Comparison of ENCODE assay signal across 8 cellular contexts in genomic region chr12:42482820-42483533, GRCh38.
DNase-seq lines count a peak whose midpoint lies in the region; TF ChIP-seq lines count a peak whose summit lies in the region.

No MANE protein-coding gene starts in this region.

- H3K4me3 ChIP-seq in HEK293 (ENCODE audit: low read depth, low read length) = peak overlapping the region; percentile 85
- H3K4me3 ChIP-seq in MM.1S (ENCODE audit: low read length) = peak overlapping the region; percentile 84
- peak overlapping the region; percentile 84 for H3K4me3 ChIP-seq in WI38 (ENCODE audit: low read depth, low read length)
- H3K4me3 ChIP-seq in kidney epithelial cell (ENCODE audit: low read depth, low read length) = peak overlapping the region; percentile 51

- TF ChIP-seq CTCF in HEK293 (tag by site-specific recombination; IDR thresholded peaks at IDR 0.05) (peak; percentile 95), MM.1S (IDR thresholded peaks at IDR 0.05; ENCODE audit: low read length) (peak; percentile 88), WI38 (IDR thresholded peaks at IDR 0.05; ENCODE audit: low read depth, low read length) (peak; percentile 81), kidney epithelial cell (IDR thresholded peaks at IDR 0.05; ENCODE audit: insufficient read depth, low read length, poor library complexity, severe bottlenecking) (peak; percentile 39)

- H3K9me2 ChIP-seq in MM.1S (replicated peaks; ENCODE audit: insufficient read depth, low read length) = no peaks in the 10 kb centered on the region

- peaks cover 6% of the 10 kb centered on the region for H3F3A ChIP-seq in MM.1S (ENCODE audit: insufficient read depth, low read length)

- peak overlapping the region; percentile 49; the same call in 1 of the 2 replicates for H3K9ac ChIP-seq in MM.1S (ENCODE audit: low read length)

- peak overlapping the region; percentile 99 for H3K4me2 ChIP-seq in MM.1S (ENCODE audit: low read depth, low read length)

- no peaks in the 10 kb centered on the region for H3K9me3 ChIP-seq in HEK293 (ENCODE audit: control insufficient read depth, insufficient read depth, low read depth, low read length)
- H3K9me3 ChIP-seq in MM.1S (replicated peaks; ENCODE audit: insufficient read depth, low read length) = no peaks in the 10 kb centered on the region

- POLR2A ChIA-PET in HEK293 (lab: Yijun Ruan, JAX) = interaction anchor here (0.6 to 1.4 kb wide), 10 partner anchors 13 to 1091 kb away, joined by 3 to 10 read pairs (median 4); partner anchors contain the start of gene PRICKLE1

- H3K4me1 ChIP-seq in HEK293 (ENCODE audit: control insufficient read depth, insufficient read depth, low read length) = peaks cover 11% of the 10 kb centered on the region
- peaks cover 9% of the 10 kb centered on the region; the same call in 1 of the 2 replicates for H3K4me1 ChIP-seq in MM.1S (ENCODE audit: low read length)

- no peaks in the 10 kb centered on the region for H4K20me1 ChIP-seq in MM.1S (ENCODE audit: insufficient read depth, low read length)

- peak overlapping the region; percentile 92 for H2AFZ ChIP-seq in MM.1S (ENCODE audit: low read length)

- H3K27ac ChIP-seq in HEK293 (ENCODE audit: extremely low read depth, low read depth, low read length) = peak overlapping the region; percentile 85; the same call in 1 of the 2 replicates
- H3K27ac ChIP-seq in MM.1S (ENCODE audit: low read length) = no peak overlapping the region

- H3K79me2 ChIP-seq in MM.1S (ENCODE audit: low read length) = no peaks in the 10 kb centered on the region

- DNase-seq in NCI-H2029 (lab: John Stamatoyannopoulos, UW) (peak; percentile 34), NCI-H2029 treated with DMSO at 0.1 percent for 48 hours (lab: John Stamatoyannopoulos, UW) (no peak), MM.1S (peak; percentile 63), cerebellum (ENCODE audit: low spot score) (peak; percentile 60), kidney epithelial cell (ENCODE audit: low read depth) (no peak)
- peak; percentile 54 to 67 for DNase-seq in stimulated activated CD4-positive, alpha-beta T cell treated with anti-CD3 and anti-CD28 coated beads, Interleukin-2, amount 100 ng/mL, for 48 hours

- no peaks in the 10 kb centered on the region for H3K27me3 ChIP-seq in MM.1S (replicated peaks; ENCODE audit: insufficient read depth, low read length)
- H3K27me3 ChIP-seq in kidney epithelial cell (ENCODE audit: control insufficient read depth, insufficient read depth, low read length) = no peaks in the 10 kb centered on the region

- no peaks in the 10 kb centered on the region for H3K36me3 ChIP-seq in HEK293 (ENCODE audit: control insufficient read depth in 2 of 2, insufficient read depth in 1 of 2, low read length in 2 of 2)
- H3K36me3 ChIP-seq in MM.1S (replicated peaks; ENCODE audit: insufficient read depth, low read length) = no peaks in the 10 kb centered on the region
- peaks cover 2% of the 10 kb centered on the region for H3K36me3 ChIP-seq in kidney epithelial cell (ENCODE audit: control insufficient read depth, insufficient read depth, low read length)

- CTCF ChIA-PET in HEK293 (lab: Yijun Ruan, JAX) = interaction anchor here (0.5 to 4.6 kb wide), 32 partner anchors 8 to 864 kb away, joined by 3 to 26 read pairs (median 4); no protein-coding TSS in a partner anchor

TF ChIP-seq in HEK293, 187 proteins besides CTCF, POLR2A, EP300 and RAD21 (continues in another document):
- TF ChIP-seq ZNF555 (tag by site-specific recombination; conservative IDR thresholded peaks at IDR 0.05) (no peak), BCL11B (tag by site-specific recombination; IDR thresholded peaks at IDR 0.05; ENCODE audit: low read depth) (peak; percentile 85), ZSCAN30 (tag by site-specific recombination; IDR thresholded peaks at IDR 0.05) (peak; percentile 91), ZNF302 (tag by site-specific recombination; IDR thresholded peaks at IDR 0.05; ENCODE audit: low read depth) (no peak), ZNF239 (tag by site-specific recombination; IDR thresholded peaks at IDR 0.05) (no peak), ZNF18 (tag by site-specific recombination; IDR thresholded peaks at IDR 0.05) (no peak), ZBTB10 (tag by site-specific recombination; IDR thresholded peaks at IDR 0.05) (peak; percentile 89), GLI2 (tag by site-specific recombination; IDR thresholded peaks at IDR 0.05; ENCODE audit: borderline replicate concordance, low read depth) (no peak), ZBTB7A (tag by site-specific recombination; IDR thresholded peaks at IDR 0.05; ENCODE audit: low read depth) (peak; percentile 76), WT1 (tag by site-specific recombination; IDR thresholded peaks at IDR 0.05) (no peak), SCRT2 (tag by site-specific recombination; IDR thresholded peaks at IDR 0.05) (0 out of 2 replicates have a peak, but pooled peaks have one; percentile 19), ZIC2 (tag by site-specific recombination; IDR thresholded peaks at IDR 0.05) (peak; percentile 63), ZNF658 (tag by site-specific recombination; IDR thresholded peaks at IDR 0.05) (no peak), ZBTB8A (tag by site-specific recombination; IDR thresholded peaks at IDR 0.05) (peak; percentile 98), ZFP69B (tag by site-specific recombination; IDR thresholded peaks at IDR 0.05) (peak; percentile 72; the same call in 1 of the 2 replicates), ZNF513 (tag by site-specific recombination; IDR thresholded peaks at IDR 0.05) (no peak), ZNF777 (tag by site-specific recombination; IDR thresholded peaks at IDR 0.05; ENCODE audit: borderline replicate concordance) (peak; percentile 80), ZNF138 (tag by site-specific recombination; IDR thresholded peaks at IDR 0.05; ENCODE audit: borderline replicate concordance) (no peak), ZNF701 (tag by site-specific recombination; IDR thresholded peaks at IDR 0.05) (no peak), ZNF560 (tag by site-specific recombination; IDR thresholded peaks at IDR 0.05; ENCODE audit: borderline replicate concordance) (no peak), ZNF660 (tag by site-specific recombination; IDR thresholded peaks at IDR 0.05) (peak; percentile 91), ZBTB20 (tag by site-specific recombination; IDR thresholded peaks at IDR 0.05) (peak; percentile 72; the same call in 1 of the 2 replicates), ZNF654 (tag by site-specific recombination; IDR thresholded peaks at IDR 0.05; ENCODE audit: low read depth) (peak; percentile 50)

Comparison
In these comparisons a context has a peak if more than half of its experiments do, and no peak if none do; other contexts are left out.
1. DNase-seq: peak in NCI-H2029 (single experiment), MM.1S (single experiment), cerebellum (single experiment) and stimulated activated CD4-positive, alpha-beta T cell treated with anti-CD3 and anti-CD28 coated beads, Interleukin-2, amount 100 ng/mL, for 48 hours (2 of 2); none in NCI-H2029 treated with DMSO at 0.1 percent for 48 hours (single experiment) and kidney epithelial cell (single experiment).
2. CTCF ChIP-seq: peak in every context shown above with its lines; median percentile 95 in HEK293; 88 in MM.1S; 81 in WI38; 39 in kidney epithelial cell.
3. Peak in every context shown above with its lines, with median percentiles within 50 percentile points of each other: H3K4me3 ChIP-seq.